In genomic region chr6:30450548-30450907, GRCh38 we compare ENCODE assay signal across 11 cellular contexts. TPM values are rescaled to one million over a fixed set of nuclear protein-coding genes. Genes with fewer than 3 reads are reported as not detected.
DNase-seq lines count a peak whose midpoint lies in the region; ATAC-seq and TF ChIP-seq lines count a peak whose summit lies in the region.
"Had no signal": no experiment of that assay in that cellular context is flagged by ENCODE, and none has a peak within 500 bp of the region (broad histone marks: within the 10 kb centered on the region; RNA-seq: fewer than 3 reads in every experiment).

No MANE protein-coding gene starts in this region.

- intact Hi-C loops in left ventricle myocardium superior (cut with micrococcal nuclease), result no loop called here
- intact Hi-C loops in left lung (cut with DNase I), result no loop called here

- H3K9me2 ChIP-seq in SK-N-SH, result no peaks in the 10 kb centered on the region

- peaks cover 83% of the 10 kb centered on the region for H3K27me3 ChIP-seq in SK-N-SH (ENCODE audit: insufficient read depth)
- H3K27me3 ChIP-seq in fibroblast of lung (ENCODE audit: control insufficient read depth, insufficient read depth, low read length), result peaks cover 63% of the 10 kb centered on the region
- peaks cover 30 to 84% (median 56%) of the 10 kb centered on the region in 5 donors for H3K27me3 ChIP-seq in subcutaneous abdominal adipose tissue (ENCODE audit: control insufficient read depth in 5 of 5, insufficient read depth in 4 of 5, low read length in 5 of 5)
- peaks cover 80 to 100% of the 10 kb centered on the region in 2 donors for H3K27me3 ChIP-seq in left lung

- ATAC-seq in left ventricle myocardium superior, result no peak
- ATAC-seq in left lung, result no peak
- no peak for ATAC-seq in HG03097 (IDR thresholded peaks at IDR 0.05; ENCODE audit: low FRiP score, unreplicated experiment)

- no peak for TF ChIP-seq CTCF in SK-N-SH (IDR thresholded peaks at IDR 0.05)
- TF ChIP-seq CTCF in fibroblast of lung (conservative IDR thresholded peaks at IDR 0.05 in 1 of 2, IDR thresholded peaks at IDR 0.05 in 1 of 2; ENCODE audit: low read depth in 1 of 2, low read length in 2 of 2), result no peak
- TF ChIP-seq CTCF in left lung (IDR thresholded peaks at IDR 0.05), result no peak

- TF ChIP-seq EP300 in SK-N-SH (IDR thresholded peaks at IDR 0.05; ENCODE audit: borderline replicate concordance in 1 of 2, low read depth in 1 of 2, low read length in 1 of 2), result no peak

- H3K4me3 ChIP-seq in SK-N-SH (ENCODE audit: low read depth in 2 of 2, low read length in 1 of 2), result 0 out of 4 replicates have a peak overlapping the region, but pooled peaks of 1 of the 2 experiments have one; percentile 31
- H3K4me3 ChIP-seq in fibroblast of lung (replicated peaks in 1 of 4; ENCODE audit: control extremely low read depth in 1 of 4, insufficient read depth in 1 of 4, low read depth in 3 of 4, low read length in 4 of 4), result peak overlapping the region in 2 of 4 experiments; percentile 22 to 27
- peak overlapping the region in 3 of 5 donors; percentile 3 to 52 (median 47) for H3K4me3 ChIP-seq in subcutaneous abdominal adipose tissue (ENCODE audit: low read depth in 1 of 5, low read length in 5 of 5)
- H3K4me3 ChIP-seq in left lung, result no peak overlapping the region
- H3K4me3 ChIP-seq: pancreas had no signal

- POLR2A ChIA-PET in SK-N-SH (lab: Yijun Ruan, JAX), result no interaction called here

- H3K4me2 ChIP-seq in SK-N-SH, result peak overlapping the region; percentile 81
- peak overlapping the region; percentile 81 for H3K4me2 ChIP-seq in fibroblast of lung (ENCODE audit: extremely low read depth, insufficient read depth, low read length)

- no peaks in the 10 kb centered on the region for H3K4me1 ChIP-seq in SK-N-SH (ENCODE audit: control insufficient read depth in 1 of 2, insufficient read depth in 2 of 2, low read depth in 1 of 2, low read length in 1 of 2)
- H3K4me1 ChIP-seq in fibroblast of lung (ENCODE audit: control insufficient read depth, extremely low read depth, insufficient read depth, low read length), result no peaks in the 10 kb centered on the region
- peaks cover 0 to 39% (median 24%) of the 10 kb centered on the region in 5 donors for H3K4me1 ChIP-seq in subcutaneous abdominal adipose tissue (ENCODE audit: control insufficient read depth in 5 of 5, insufficient read depth in 5 of 5, low read length in 5 of 5)
- H3K4me1 ChIP-seq in left lung, result peaks cover 4 to 31% of the 10 kb centered on the region in 2 donors
- H3K4me1 ChIP-seq: pancreas had no signal

- H3K9me3 ChIP-seq in SK-N-SH (no peaks in the 10 kb centered on the region), fibroblast of lung (ENCODE audit: control insufficient read depth, insufficient read depth, low read depth, low read length) (no peaks in the 10 kb centered on the region), subcutaneous abdominal adipose tissue (ENCODE audit: control insufficient read depth in 5 of 5, low read length in 5 of 5) (no peaks in the 10 kb centered on the region), left lung (no peaks in the 10 kb centered on the region)
- H3K9me3 ChIP-seq: heart right ventricle, pancreas had no signal

- H4K20me1 ChIP-seq in SK-N-SH (ENCODE audit: insufficient read depth), result no peaks in the 10 kb centered on the region
- H4K20me1 ChIP-seq in fibroblast of lung (ENCODE audit: control insufficient read depth, extremely low read depth, insufficient read depth, low read length), result no peaks in the 10 kb centered on the region

- no peak overlapping the region for H3K27ac ChIP-seq in SK-N-SH (ENCODE audit: low read depth in 2 of 2, low read length in 1 of 2)
- H3K27ac ChIP-seq in fibroblast of lung (ENCODE audit: insufficient read depth, low read length), result no peak overlapping the region
- no peak overlapping the region for H3K27ac ChIP-seq in subcutaneous abdominal adipose tissue (ENCODE audit: low read depth, low read length)
- no peak overlapping the region for H3K27ac ChIP-seq in left lung
- H3K27ac ChIP-seq: pancreas had no signal

- H3F3A ChIP-seq in SK-N-SH (replicated peaks; ENCODE audit: insufficient read depth), result no peaks in the 10 kb centered on the region

- no peak for TF ChIP-seq RAD21 in SK-N-SH (IDR thresholded peaks at IDR 0.05; ENCODE audit: low read length)

- CTCF ChIA-PET in SK-N-SH (lab: Yijun Ruan, JAX), result interaction anchor here (1.0 to 4.3 kb wide), 4 partner anchors 10 to 34 kb away, joined by 3 to 50 read pairs (median 3); no protein-coding TSS in a partner anchor

- H3K36me3 ChIP-seq in SK-N-SH (replicated peaks in 1 of 2; ENCODE audit: control insufficient read depth in 1 of 2, insufficient read depth in 2 of 2, low read length in 1 of 2) (no peaks in the 10 kb centered on the region), fibroblast of lung (ENCODE audit: control insufficient read depth, insufficient read depth, low read length) (no peaks in the 10 kb centered on the region), subcutaneous abdominal adipose tissue (ENCODE audit: control insufficient read depth in 5 of 5, insufficient read depth in 5 of 5, low read length in 5 of 5) (no peaks in the 10 kb centered on the region), left lung (no peaks in the 10 kb centered on the region)
- H3K36me3 ChIP-seq: heart right ventricle, pancreas had no signal

- H3K27ac Mint-ChIP-seq in activated naive CD4-positive, alpha-beta T cell treated with anti-CD3 and anti-CD28 coated beads, Interleukin-2, amount 50 U/mL, for 24 hours, result no peak overlapping the region

- H3K9me3 Mint-ChIP-seq in activated naive CD4-positive, alpha-beta T cell treated with anti-CD3 and anti-CD28 coated beads, Interleukin-2, amount 50 U/mL, for 24 hours, result no peaks in the 10 kb centered on the region

- peaks cover 48% of the 10 kb centered on the region for H3K4me1 Mint-ChIP-seq in activated naive CD4-positive, alpha-beta T cell treated with anti-CD3 and anti-CD28 coated beads, Interleukin-2, amount 50 U/mL, for 24 hours

- H3K36me3 Mint-ChIP-seq in activated naive CD4-positive, alpha-beta T cell treated with anti-CD3 and anti-CD28 coated beads, Interleukin-2, amount 50 U/mL, for 24 hours, result no peaks in the 10 kb centered on the region

- H3K79me2 ChIP-seq in SK-N-SH (ENCODE audit: insufficient read depth) (no peaks in the 10 kb centered on the region), fibroblast of lung (ENCODE audit: control insufficient read depth, insufficient read depth, low read length) (no peaks in the 10 kb centered on the region)

- WGBS in SK-N-SH (ENCODE audit: low lambda C conversion rate), result 19% methylated on average over 9 of the region's 9 CpGs

- no peak for DNase-seq in activated naive CD4-positive, alpha-beta T cell (lab: John Stamatoyannopoulos, UW)
- DNase-seq in SK-N-SH, result no peak
- no peak for DNase-seq in fibroblast of lung (ENCODE audit: low read depth in 2 of 2)
- DNase-seq in left ventricle myocardium superior, result no peak
- DNase-seq in left lung, result no peak
- DNase-seq: NCI-H2171 treated with DMSO at 0.1 percent for 48 hours had no signal

- no peak overlapping the region for H3K9ac ChIP-seq in SK-N-SH
- H3K9ac ChIP-seq in fibroblast of lung (ENCODE audit: insufficient read depth, low read length), result no peak overlapping the region
- H3K9ac ChIP-seq in subcutaneous abdominal adipose tissue (ENCODE audit: low read length in 5 of 5), result no peak overlapping the region

- peaks cover 66% of the 10 kb centered on the region for H3K27me3 Mint-ChIP-seq in activated naive CD4-positive, alpha-beta T cell treated with anti-CD3 and anti-CD28 coated beads, Interleukin-2, amount 50 U/mL, for 24 hours

- H3K4me3 Mint-ChIP-seq in activated naive CD4-positive, alpha-beta T cell treated with anti-CD3 and anti-CD28 coated beads, Interleukin-2, amount 50 U/mL, for 24 hours, result peak overlapping the region; percentile 56

- H2AFZ ChIP-seq in SK-N-SH (ENCODE audit: low read depth) (no peak overlapping the region), fibroblast of lung (ENCODE audit: low read length) (no peak overlapping the region)

TF ChIP-seq in SK-N-SH, 30 proteins besides CTCF, POLR2A, EP300 and RAD21:
- peak; percentile 36; the same call in 1 of the 2 replicates for TF ChIP-seq EZH2phosphoT487 (IDR thresholded peaks at IDR 0.05; ENCODE audit: borderline replicate concordance, low read depth)
- no peak for TF ChIP-seq IRF3 (IDR thresholded peaks at IDR 0.05; ENCODE audit: low read depth, low read length)
- TF ChIP-seq NRF1 (IDR thresholded peaks at IDR 0.05; ENCODE audit: low read depth, low read length), result no peak
- TF ChIP-seq CHD2 (IDR thresholded peaks at IDR 0.05; ENCODE audit: low read length, partially characterized antibody), result no peak
- no peak for TF ChIP-seq USF1 (IDR thresholded peaks at IDR 0.05; ENCODE audit: borderline replicate concordance, low read depth)
- no peak for TF ChIP-seq GABPA (IDR thresholded peaks at IDR 0.05; ENCODE audit: low read depth)
- no peak for TF ChIP-seq ELF1 (IDR thresholded peaks at IDR 0.05)
TF ChIP-seq in SK-N-SH: peak in this region for 1.

RNA-seq across cellular contexts. Expression of gene HLA-E, which starts 38.8 kb away (rescaled TPM):
- polyA plus RNA-seq in SK-N-SH (2012; rRNA removed), result 90.9 and 99.7 TPM in 2 replicates
- polyA plus RNA-seq in SK-N-SH (2012; cell fraction: cytosol; rRNA removed), result 67.6 and 75.1 TPM in 2 replicates
- 86.7 and 92.9 TPM in 2 replicates for polyA plus RNA-seq in SK-N-SH (2012; cell fraction: nucleus; rRNA removed)
- total RNA-seq in fibroblast of lung, result 213 and 254 TPM in 2 replicates
- polyA plus RNA-seq in fibroblast of lung, result 115 and 183 TPM in 2 replicates
- polyA plus RNA-seq in fibroblast of lung (2012), result 135 and 197 TPM in 2 replicates
- 120 and 170 TPM in 2 replicates for polyA minus RNA-seq in fibroblast of lung (ENCODE audit: low replicate concordance)
- 155 TPM for total RNA-seq in left ventricle myocardium superior
- total RNA-seq in left lung, result 100 to 1,000 TPM; 440 to 636 TPM

Comparison
In these comparisons a context has a peak if more than half of its experiments do, and no peak if none do; other contexts are left out.
1. H3K4me3 ChIP-seq: peak in subcutaneous abdominal adipose tissue (3 of 5); none in left lung (0 of 2).